26 cellular contexts compared by ENCODE assay signal in genomic region chr1:94917251-94917650, GRCh38. TPM values are rescaled to one million over a fixed set of nuclear protein-coding genes. Genes with fewer than 3 reads are reported as not detected.
"Had no signal": no experiment of that assay in that cellular context is flagged by ENCODE, and none has a peak within 500 bp of the region (broad histone marks: within the 10 kb centered on the region; RNA-seq: fewer than 3 reads in every experiment).

No MANE protein-coding gene starts in this region.

- H3K9me3 Mint-ChIP-seq: activated naive CD4-positive, alpha-beta T cell treated with anti-CD3 and anti-CD28 coated beads, Interleukin-2, amount 50 U/mL, for 24 hours; T-helper 1 cell treated with Interleukin-12 subunit alpha and Interleukin-12 subunit beta and Interleukin-4 antibody, amounts not matched to agents 30 μg/mL and 1 μg/mL, for 36 hours had no signal

- H3K27ac Mint-ChIP-seq: activated CD8-positive, alpha-beta T cell treated with anti-CD3 and anti-CD28 coated beads, Interleukin-2, amount 10 ng/mL, durations not matched to agents 7 days and 5 days; activated naive CD4-positive, alpha-beta T cell treated with anti-CD3 and anti-CD28 coated beads, Interleukin-2, amount 50 U/mL, for 24 hours; T-helper 1 cell treated with Interleukin-12 subunit alpha and Interleukin-12 subunit beta and Interleukin-4 antibody, amounts not matched to agents 30 μg/mL and 1 μg/mL, for 36 hours had no signal

- H3K4me3 ChIP-seq: cardiac muscle cell, SJSA1 had no signal

- ATAC-seq: activated CD4-positive, CD25-positive, alpha-beta regulatory T cell treated with anti-CD3 and anti-CD28 coated beads, Interleukin-2, amount 50 U/mL, for 24 hours; activated CD8-positive, alpha-beta T cell treated with anti-CD3 and anti-CD28 coated beads, Interleukin-2, amount 10 ng/mL, durations not matched to agents 7 days and 5 days; Panc1; SK-N-SH treated with all-trans-retinoic acid at 6 μM for 48 hours had no signal

- H3K9me3 ChIP-seq: SJSA1 had no signal

- H3K27me3 ChIP-seq: brain microvascular endothelial cell, cardiac muscle cell, SJSA1 had no signal

- H3K36me3 Mint-ChIP-seq: activated naive CD4-positive, alpha-beta T cell treated with anti-CD3 and anti-CD28 coated beads, Interleukin-2, amount 50 U/mL, for 24 hours had no signal

- H3K4me3 Mint-ChIP-seq: activated CD8-positive, alpha-beta T cell treated with anti-CD3 and anti-CD28 coated beads, Interleukin-2, amount 10 ng/mL, durations not matched to agents 7 days and 5 days; activated naive CD4-positive, alpha-beta T cell treated with anti-CD3 and anti-CD28 coated beads, Interleukin-2, amount 50 U/mL, for 24 hours; T-helper 1 cell treated with Interleukin-12 subunit alpha and Interleukin-12 subunit beta and Interleukin-4 antibody, amounts not matched to agents 30 μg/mL and 1 μg/mL, for 36 hours had no signal

- H3K4me1 Mint-ChIP-seq: activated naive CD4-positive, alpha-beta T cell treated with anti-CD3 and anti-CD28 coated beads, Interleukin-2, amount 50 U/mL, for 24 hours had no signal

- H3K36me3 ChIP-seq: brain microvascular endothelial cell, cardiac muscle cell had no signal

- H3K27ac ChIP-seq: brain microvascular endothelial cell, cardiac muscle cell, SJSA1 had no signal

- DNase-seq: activated CD4-positive, alpha-beta T cell treated with anti-CD3 and anti-CD28 coated beads for 4 hours; activated CD4-positive, alpha-beta T cell treated with anti-CD3 and anti-CD28 coated beads, Interleukin-2, amount 50 U/mL, for 4 hours; activated CD8-positive, alpha-beta memory T cell treated with anti-CD3 and anti-CD28 coated beads, Interleukin-2, amount 50 U/mL, for 48 hours; activated CD8-positive, alpha-beta T cell treated with anti-CD3 and anti-CD28 coated beads, Interleukin-2, amount 10 ng/mL, durations not matched to agents 7 days and 5 days; activated effector memory CD4-positive, alpha-beta T cell treated with Interleukin-2 at 50 U/mL for 16 hours; activated naive CD4-positive, alpha-beta T cell; activated T-cell treated with anti-CD3 and anti-CD28 coated beads, Interleukin-2, amount 50 U/mL, for 1 hour; aorta; brain microvascular endothelial cell; KG1; NCI-H1092; NCI-H1417; NCI-H1930; NCI-H2171 treated with DMSO at 0.1 percent for 48 hours; NCI-H226; NCI-H526; NCI-H82; SHP77 had no signal

RNA-seq across cellular contexts. Expression of gene CNN3, which starts 9.7 kb away (rescaled TPM):
- total RNA-seq: OCI-LY7 had no signal
